In the genomic region with DNA sequence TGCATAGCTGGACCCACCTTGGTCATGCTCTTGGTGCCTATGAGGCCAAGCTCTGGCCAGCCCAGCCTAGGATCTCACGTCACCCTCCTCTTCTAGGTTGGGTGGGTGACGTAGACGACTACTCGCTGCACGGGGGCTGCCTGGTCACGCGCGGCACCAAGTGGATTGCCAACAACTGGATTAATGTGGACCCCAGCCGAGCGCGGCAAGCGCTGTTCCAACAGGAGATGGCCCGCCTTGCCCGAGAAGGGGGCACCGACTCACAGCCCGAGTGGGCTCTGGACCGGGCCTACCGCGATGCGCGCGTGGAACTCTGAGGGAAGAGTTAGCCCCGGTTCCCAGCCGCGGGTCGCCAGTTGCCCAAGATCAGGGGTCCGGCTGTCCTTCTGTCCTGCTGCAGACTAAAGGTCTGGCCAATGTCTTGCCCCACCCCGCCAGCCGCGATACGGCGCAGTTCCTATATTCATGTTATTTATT, we compare ENCODE assay signal across 8 cellular contexts. TPM values are rescaled to one million over a fixed set of nuclear protein-coding genes. Genes with fewer than 3 reads are reported as not detected.
DNase-seq lines count a peak whose midpoint lies in the region; ATAC-seq, FAIRE-seq and TF ChIP-seq lines count a peak whose summit lies in the region.

No MANE protein-coding gene starts in this region.

- peak overlapping the region; percentile 67 for H3K27ac ChIP-seq in mammary epithelial cell (ENCODE audit: insufficient read depth, low read depth, low read length)
- peak overlapping the region; percentile 95 to 98 for H3K27ac ChIP-seq in left lung

- ATAC-seq in left lung = peak; percentile 16

- no peaks in the 10 kb centered on the region for H3K27me3 Mint-ChIP-seq in IgD-negative memory B cell

- peaks cover 36% of the 10 kb centered on the region for H3K79me2 ChIP-seq in mammary epithelial cell (ENCODE audit: insufficient read depth, low read length)

- H3K9me3 ChIP-seq in mammary epithelial cell (replicated peaks; ENCODE audit: insufficient read depth, low read length) (no peaks in the 10 kb centered on the region), left lung (no peaks in the 10 kb centered on the region)

- WGBS in mammary epithelial cell (ENCODE audit: low coverage, missing lambda C conversion rate) = 11% methylated on average over 19 of the region's 32 CpGs

- no peak for TF ChIP-seq POLR2A in GM12892 (IDR thresholded peaks at IDR 0.05; ENCODE audit: low read depth, low read length)

- H3K36me3 Mint-ChIP-seq in IgD-negative memory B cell = no peaks in the 10 kb centered on the region

- peak overlapping the region; percentile 56 to 84 (median 76) for H3K4me3 ChIP-seq in mammary epithelial cell (replicated peaks in 1 of 3; ENCODE audit: insufficient read depth in 1 of 3, low read depth in 2 of 3, low read length in 3 of 3)
- H3K4me3 ChIP-seq in left lung = peak overlapping the region; percentile 66 to 98

- in situ Hi-C loops in mammary epithelial cell (cut with MboI; ENCODE audit: low sequenced_read_pairs in 2 of 2) = no loop called here

- dilution Hi-C loops in mammary epithelial cell (cut with HindIII; ENCODE audit: low sequenced_read_pairs) = no loop called here

- no peaks in the 10 kb centered on the region for H4K20me1 ChIP-seq in mammary epithelial cell (ENCODE audit: insufficient read depth, low read length)

- peaks cover 15% of the 10 kb centered on the region for H3K4me1 ChIP-seq in mammary epithelial cell (ENCODE audit: insufficient read depth, low read length)
- peaks cover 6 to 29% of the 10 kb centered on the region in 2 donors for H3K4me1 ChIP-seq in left lung

- no TSS peak for BruUV-seq in mammary epithelial cell (replicated peaks; lab: Mats Ljungman, UMichigan)

- H3K9me3 Mint-ChIP-seq in IgD-negative memory B cell = no peaks in the 10 kb centered on the region

- peaks cover 13 to 22% (median 20%) of the 10 kb centered on the region in 3 donors for H3K4me1 Mint-ChIP-seq in IgD-negative memory B cell

- DNase-seq in GM12892 (ENCODE audit: insufficient read length) (no peak), mammary epithelial cell (no peak), left lung (peak; percentile 52 to 86), superior temporal gyrus (ENCODE audit: extremely low spot score) (peak; percentile 33), SKM-1 (lab: John Stamatoyannopoulos, UW; ENCODE audit: unreplicated experiment) (no peak), GF-D8 (lab: John Stamatoyannopoulos, UW) (no peak)
- no peak for DNase-seq in stimulated activated CD4-positive, alpha-beta T cell treated with anti-CD3 and anti-CD28 coated beads, Interleukin-2, amount 100 ng/mL, for 48 hours

- H3K27me3 ChIP-seq in mammary epithelial cell (ENCODE audit: insufficient read depth, low read length) (no peaks in the 10 kb centered on the region), left lung (no peaks in the 10 kb centered on the region)

- peak overlapping the region; percentile 99 to 100 (median 100) for H3K4me3 Mint-ChIP-seq in IgD-negative memory B cell

- FAIRE-seq in GM12892 (lab: Jason Lieb, UNC) = peak; percentile 17

- CTCF ChIA-PET in mammary epithelial cell (lab: Charles Lee; ENCODE audit: low non-redundant PET) = interaction anchor here (0.6 to 1.5 kb wide), 5 partner anchors 13 to 87 kb away, joined by 4 to 12 read pairs (median 6); a partner anchor contains a TSS

- H3K36me3 ChIP-seq in mammary epithelial cell (ENCODE audit: insufficient read depth, low read length) = no peaks in the 10 kb centered on the region
- H3K36me3 ChIP-seq in left lung = peaks cover 0 to 6% of the 10 kb centered on the region in 2 donors

- H3K27ac Mint-ChIP-seq in IgD-negative memory B cell = peak overlapping the region; percentile 97 to 99 (median 98)

- TF ChIP-seq CTCF in mammary epithelial cell (conservative IDR thresholded peaks at IDR 0.05 in 1 of 2, IDR thresholded peaks at IDR 0.05 in 1 of 2; ENCODE audit: extremely low read depth in 1 of 2, insufficient read depth in 1 of 2, low read depth in 1 of 2, low read length in 2 of 2) (no peak), left lung (IDR thresholded peaks at IDR 0.05) (no peak)

- H3K4me2 ChIP-seq in mammary epithelial cell (ENCODE audit: insufficient read depth, low read depth, low read length) = peak overlapping the region; percentile 99

- peak overlapping the region; percentile 73 for H3K9ac ChIP-seq in mammary epithelial cell (ENCODE audit: insufficient read depth, low read length)

- intact Hi-C loops in mammary epithelial cell (cut with micrococcal nuclease) = loop anchor here (1.0 to 2.0 kb wide), 2 partner anchors 14 to 17 kb away; no protein-coding TSS in a partner anchor
- intact Hi-C loops in left lung (cut with DNase I) = no loop called here

- peak overlapping the region; percentile 94 for H2AFZ ChIP-seq in mammary epithelial cell (ENCODE audit: low read depth, low read length)

RNA-seq across cellular contexts. Expression of a gene that starts 0.6 kb away (rescaled TPM):
- polyA plus RNA-seq in GM12892 (2012; ENCODE audit: missing spikeins) = 124 TPM
- polyA plus RNA-seq in IgD-negative memory B cell (81.4 TPM), mammary epithelial cell (93.9 TPM)
- total RNA-seq in mammary epithelial cell (100 to 1,000 TPM in 1 of 2 donors, 10 to 100 TPM in 1; 91.2 to 108 TPM), left lung (100 to 1,000 TPM; 156 to 190 TPM)
- polyA minus RNA-seq in mammary epithelial cell = 208 TPM

RNA-seq across cellular contexts. Expression of a gene that starts 11.8 kb away (rescaled TPM):
- 20.5 TPM for polyA plus RNA-seq in GM12892 (2012; ENCODE audit: missing spikeins)
- polyA plus RNA-seq in IgD-negative memory B cell (25.4 TPM), mammary epithelial cell (48.8 TPM)
- total RNA-seq in mammary epithelial cell (10 to 100 TPM; 20.3 to 27.8 TPM), left lung (10 to 100 TPM; 23.6 to 24.5 TPM)
- polyA minus RNA-seq in mammary epithelial cell = 170 TPM

RNA-seq across cellular contexts. Expression of a gene that starts 15.3 kb away (rescaled TPM):
- 45.3 TPM for polyA plus RNA-seq in GM12892 (2012; ENCODE audit: missing spikeins)
- polyA plus RNA-seq in IgD-negative memory B cell = 188 TPM
- 10 to 100 TPM; 27.0 to 83.6 TPM for total RNA-seq in mammary epithelial cell
- 73.1 TPM for polyA plus RNA-seq in mammary epithelial cell
- polyA minus RNA-seq in mammary epithelial cell = 41.2 TPM
- 10 to 100 TPM; 83.8 to 92.2 TPM for total RNA-seq in left lung

RNA-seq across cellular contexts. Expression of a gene that starts 16.6 kb away (rescaled TPM):
- 9.7 TPM for polyA plus RNA-seq in GM12892 (2012; ENCODE audit: missing spikeins)
- polyA plus RNA-seq in IgD-negative memory B cell (20.4 TPM), mammary epithelial cell (4.7 TPM)
- total RNA-seq in mammary epithelial cell (10 to 100 TPM in 1 of 2 donors, 1 to 10 TPM in 1; 8.1 to 10.2 TPM), left lung (10 to 100 TPM; 40.2 to 41.8 TPM)
- 2.9 TPM for polyA minus RNA-seq in mammary epithelial cell

RNA-seq across cellular contexts. Expression of a gene that starts 22.6 kb away (rescaled TPM):
- polyA plus RNA-seq in GM12892 (2012; ENCODE audit: missing spikeins) = 252 TPM
- 96.7 TPM for polyA plus RNA-seq in IgD-negative memory B cell
- 100 to 1,000 TPM; 204 to 205 TPM for total RNA-seq in mammary epithelial cell
- polyA plus RNA-seq in mammary epithelial cell = 235 TPM
- polyA minus RNA-seq in mammary epithelial cell = 360 TPM
- 100 to 1,000 TPM; 136 to 187 TPM for total RNA-seq in left lung

Comparison
In these comparisons a context has a peak if more than half of its experiments do, and no peak if none do; other contexts are left out.
1. DNase-seq: peak in left lung (2 of 2) and superior temporal gyrus (single experiment); none in GM12892 (single experiment), mammary epithelial cell (single experiment), SKM-1 (single experiment), stimulated activated CD4-positive, alpha-beta T cell treated with anti-CD3 and anti-CD28 coated beads, Interleukin-2, amount 100 ng/mL, for 48 hours (0 of 2) and GF-D8 (single experiment).